In the genomic region with DNA sequence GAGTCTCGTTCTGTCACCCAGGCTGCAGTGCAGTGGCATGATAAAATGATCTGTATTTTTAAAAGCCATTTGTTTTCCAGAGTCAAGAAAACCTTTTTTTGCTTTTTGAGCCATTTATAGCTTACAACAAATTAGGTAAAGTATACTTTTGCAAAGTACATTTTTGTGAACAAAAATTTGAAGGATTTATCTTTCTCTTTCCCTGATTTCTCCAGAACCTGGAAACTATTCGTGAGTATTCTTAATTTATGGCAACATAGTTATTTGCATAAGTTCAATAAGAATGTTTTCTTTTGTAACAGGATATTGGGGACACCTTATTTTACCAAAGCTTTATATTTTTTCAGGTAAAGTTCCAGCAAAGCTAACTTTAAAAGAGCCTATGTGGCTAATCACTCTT, we compare ENCODE assay signal across 29 cellular contexts. TPM values are rescaled to one million over a fixed set of nuclear protein-coding genes. Genes with fewer than 3 reads are reported as not detected.
"Had no signal": no experiment of that assay in that cellular context is flagged by ENCODE, and none has a peak within 500 bp of the region (broad histone marks: within the 10 kb centered on the region; RNA-seq: fewer than 3 reads in every experiment).

No MANE protein-coding gene starts in this region.

- H3K4me1 ChIP-seq: ascending aorta had no signal

- H3K4me3 ChIP-seq: ascending aorta, cardiac muscle cell had no signal

- DNase-seq: activated B cell treated with CpG ODN at 0.5 μM for 24 hours; activated CD4-positive, alpha-beta memory T cell treated with anti-CD3 and anti-CD28 coated beads, Interleukin-2, amount 10 ng/mL, durations not matched to agents 7 days and 5 days; activated CD4-positive, alpha-beta T cell treated with anti-CD3 and anti-CD28 coated beads for 4 hours; activated CD4-positive, alpha-beta T cell treated with anti-CD3 and anti-CD28 coated beads, Interleukin-2, amount 10 ng/mL, durations not matched to agents 24 days and 14 days; activated CD4-positive, alpha-beta T cell treated with anti-CD3 and anti-CD28 coated beads, Interleukin-2, amount 50 U/mL, for 1 hour; activated CD4-positive, alpha-beta T cell treated with anti-CD3 and anti-CD28 coated beads, Interleukin-2, amount 50 U/mL, for 48 hours; activated CD4-positive, CD25-positive, alpha-beta regulatory T cell treated with anti-CD3 and anti-CD28 coated beads, Interleukin-2, amount 50 U/mL, for 72 hours; activated CD8-positive, alpha-beta memory T cell treated with anti-CD3 and anti-CD28 coated beads for 24 hours; activated CD8-positive, alpha-beta memory T cell treated with anti-CD3 and anti-CD28 coated beads, Interleukin-2, amount 10 ng/mL, durations not matched to agents 7 days and 5 days; activated CD8-positive, alpha-beta memory T cell treated with anti-CD3 and anti-CD28 coated beads, Interleukin-2, amount 50 U/mL, for 48 hours; activated CD8-positive, alpha-beta T cell treated with anti-CD3 and anti-CD28 coated beads, Interleukin-2, amount 10 ng/mL, durations not matched to agents 7 days and 5 days; activated effector memory CD4-positive, alpha-beta T cell treated with Interleukin-2 at 50 U/mL for 16 hours; activated gamma-delta T cell; activated naive CD4-positive, alpha-beta T cell treated with anti-CD3 and anti-CD28 coated beads, Interleukin-2, amount 10 ng/mL, durations not matched to agents 7 days and 5 days; activated naive CD4-positive, alpha-beta T cell treated with Interleukin-2 at 50 U/mL for 16 hours; activated naive CD8-positive, alpha-beta T cell treated with anti-CD3 and anti-CD28 coated beads, Interleukin-2, amount 10 ng/mL, durations not matched to agents 7 days and 5 days; activated naive CD8-positive, alpha-beta T cell treated with anti-CD3 and anti-CD28 coated beads, Interleukin-2, amount 50 U/mL, for 24 hours; activated T-cell treated with anti-CD3 and anti-CD28 coated beads, Interleukin-2, amount 50 U/mL, for 24 hours; activated T-cell treated with anti-CD3 and anti-CD28 coated beads, Interleukin-2, amount 50 U/mL, for 48 hours; amygdala; anterior cingulate cortex; caudate nucleus; cerebellar nuclear complex; T-helper 2 cell; T-helper 9 cell had no signal

- H3K27me3 ChIP-seq: ascending aorta, cardiac muscle cell had no signal

- H3K9me3 ChIP-seq: ascending aorta had no signal

- H3K27ac ChIP-seq: ascending aorta, cardiac muscle cell, VCaP had no signal

- H3K36me3 ChIP-seq: ascending aorta, cardiac muscle cell had no signal

- ATAC-seq: activated CD8-positive, alpha-beta memory T cell treated with anti-CD3 and anti-CD28 coated beads, Interleukin-2, amount 10 ng/mL, durations not matched to agents 7 days and 5 days; activated CD8-positive, alpha-beta T cell treated with anti-CD3 and anti-CD28 coated beads, Interleukin-2, amount 10 ng/mL, durations not matched to agents 7 days and 5 days; activated naive CD8-positive, alpha-beta T cell treated with anti-CD3 and anti-CD28 coated beads, Interleukin-2, amount 50 U/mL, for 24 hours had no signal

RNA-seq across cellular contexts. Expression of gene SLC35F3, which starts 37.4 kb away (rescaled TPM):
- total RNA-seq: activated B cell treated with CpG ODN at 0.5 μM for 24 hours, chondrocyte had no signal
